8 cellular contexts compared by ENCODE assay signal in the genomic region with DNA sequence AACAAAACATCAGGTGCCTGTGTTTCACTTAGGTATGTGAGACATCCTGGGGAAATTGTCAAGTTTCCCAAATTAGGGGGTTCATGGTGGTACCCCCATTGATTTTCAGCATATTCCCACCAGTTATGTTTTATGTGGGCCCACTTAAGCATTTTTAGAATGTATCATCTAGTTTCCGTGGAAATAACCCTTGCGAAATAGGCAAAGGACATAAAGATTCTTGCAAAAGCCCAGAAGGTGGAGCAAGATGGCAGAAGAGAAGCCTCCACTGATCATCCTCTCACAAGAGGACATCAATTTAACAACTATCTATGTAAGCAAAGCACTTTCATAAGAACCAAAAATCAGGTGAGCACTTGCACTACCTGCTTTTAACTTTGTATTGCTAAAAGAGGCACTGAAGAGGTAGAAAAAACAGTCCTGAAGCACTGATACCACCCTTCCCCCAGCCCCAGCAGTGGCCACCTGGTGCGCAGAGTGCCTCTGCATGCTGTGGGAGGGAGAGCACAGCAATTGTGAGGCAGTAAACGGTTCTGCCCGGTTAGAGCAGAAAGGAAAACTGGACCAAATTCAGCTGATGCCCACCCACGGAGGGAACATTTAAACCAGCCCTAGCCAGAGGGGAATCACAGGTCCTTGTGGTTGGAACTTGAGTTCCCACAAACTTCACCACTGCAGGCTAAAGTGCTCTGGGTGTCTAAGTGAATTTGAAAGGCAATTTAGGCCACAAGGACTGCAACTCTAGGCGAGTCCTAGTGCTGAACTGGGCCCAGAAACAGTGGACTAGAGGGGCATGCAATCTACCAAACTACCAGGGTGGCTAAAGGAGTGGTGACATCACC. TPM values are rescaled to one million over a fixed set of nuclear protein-coding genes. Genes with fewer than 3 reads are reported as not detected.
DNase-seq lines count a peak whose midpoint lies in the region; ATAC-seq and TF ChIP-seq lines count a peak whose summit lies in the region.
"Had no signal": no experiment of that assay in that cellular context is flagged by ENCODE, and none has a peak within 500 bp of the region (broad histone marks: within the 10 kb centered on the region; RNA-seq: fewer than 3 reads in every experiment).

No MANE protein-coding gene starts in this region.

- no peaks in the 10 kb centered on the region for H3K9me3 ChIP-seq in gastrocnemius medialis

- TF ChIP-seq POLR2A in gastrocnemius medialis (IDR thresholded peaks at IDR 0.05), result no peak

- no peak overlapping the region for H3K4me3 ChIP-seq in KMS-11 (IDR thresholded peaks at IDR 0.05; ENCODE audit: insufficient read depth, low read depth, low read length)
- H3K4me3 ChIP-seq in fibroblast of pulmonary artery (replicated peaks; ENCODE audit: low read depth, low read length), result no peak overlapping the region
- no peak overlapping the region for H3K4me3 ChIP-seq in gastrocnemius medialis

- H3K36me3 ChIP-seq in KMS-11 (ENCODE audit: insufficient read depth) (no peaks in the 10 kb centered on the region), gastrocnemius medialis (no peaks in the 10 kb centered on the region)

- no peaks in the 10 kb centered on the region for H3K79me2 ChIP-seq in KMS-11 (ENCODE audit: insufficient read depth, low read depth)

- no peaks in the 10 kb centered on the region for H3K27me3 ChIP-seq in KMS-11 (ENCODE audit: insufficient read depth, low read depth)
- H3K27me3 ChIP-seq in gastrocnemius medialis, result no peaks in the 10 kb centered on the region

- peak; percentile 31 for ATAC-seq in GM18858 (IDR thresholded peaks at IDR 0.05; ENCODE audit: unreplicated experiment)
- ATAC-seq in GM21737 (IDR thresholded peaks at IDR 0.05; ENCODE audit: unreplicated experiment), result peak; percentile 46
- ATAC-seq in gastrocnemius medialis, result no peak

- in situ Hi-C loops in gastrocnemius medialis (cut with MboI; ENCODE audit: low sequenced_read_pairs in 4 of 4), result no loop called here

- TF ChIP-seq CTCF in KMS-11 (conservative IDR thresholded peaks at IDR 0.05; ENCODE audit: low read depth, low read length), result no peak
- TF ChIP-seq CTCF in fibroblast of pulmonary artery (IDR thresholded peaks at IDR 0.05; ENCODE audit: low read length, missing control alignments), result no peak
- no peak for TF ChIP-seq CTCF in gastrocnemius medialis (IDR thresholded peaks at IDR 0.05 in 4 of 5, conservative IDR thresholded peaks at IDR 0.05 in 1 of 5)

- H3K4me1 ChIP-seq in KMS-11 (ENCODE audit: low read depth, poor library complexity, severe bottlenecking), result peaks cover 49% of the 10 kb centered on the region
- no peaks in the 10 kb centered on the region for H3K4me1 ChIP-seq in gastrocnemius medialis

- H2AFZ ChIP-seq in KMS-11 (ENCODE audit: low read depth), result peak overlapping the region; percentile 33; the same call in 1 of the 2 replicates

- no peak overlapping the region; the same call in 1 of the 2 replicates for H3K9ac ChIP-seq in KMS-11

- DNase-seq in fibroblast of pulmonary artery (ENCODE audit: low read depth) (peak; percentile 46), gastrocnemius medialis (no peak), GM03348 (ENCODE audit: low spot score) (no peak)
- no peak for DNase-seq in stimulated activated CD4-positive, alpha-beta T cell treated with anti-CD3 and anti-CD28 coated beads, Interleukin-1b, Interleukin-23, amount 100 ng/mL, for 48 hours

- no peaks in the 10 kb centered on the region for H4K20me1 ChIP-seq in KMS-11 (ENCODE audit: insufficient read depth)

- H3K4me2 ChIP-seq in KMS-11, result peak overlapping the region; percentile 64

- H3K27ac ChIP-seq in KMS-11 (peak overlapping the region; percentile 60), gastrocnemius medialis (no peak overlapping the region)
- H3K27ac ChIP-seq: epithelial cell of prostate had no signal

- intact Hi-C loops in gastrocnemius medialis (cut with DNase I; ENCODE audit: low total_unique reads), result no loop called here

RNA-seq across cellular contexts. Expression of a gene that starts 23.2 kb away (rescaled TPM):
- 1 to 10 TPM in 1 of 4 donors, under 1 TPM in 1, not detected in 2; 0.22 to 3.0 TPM for total RNA-seq in gastrocnemius medialis

Comparison
In these comparisons a context has a peak if more than half of its experiments do, and no peak if none do; other contexts are left out.
1. ATAC-seq: peak in GM18858 (single experiment) and GM21737 (single experiment); none in gastrocnemius medialis (0 of 2).